In the genomic region with DNA sequence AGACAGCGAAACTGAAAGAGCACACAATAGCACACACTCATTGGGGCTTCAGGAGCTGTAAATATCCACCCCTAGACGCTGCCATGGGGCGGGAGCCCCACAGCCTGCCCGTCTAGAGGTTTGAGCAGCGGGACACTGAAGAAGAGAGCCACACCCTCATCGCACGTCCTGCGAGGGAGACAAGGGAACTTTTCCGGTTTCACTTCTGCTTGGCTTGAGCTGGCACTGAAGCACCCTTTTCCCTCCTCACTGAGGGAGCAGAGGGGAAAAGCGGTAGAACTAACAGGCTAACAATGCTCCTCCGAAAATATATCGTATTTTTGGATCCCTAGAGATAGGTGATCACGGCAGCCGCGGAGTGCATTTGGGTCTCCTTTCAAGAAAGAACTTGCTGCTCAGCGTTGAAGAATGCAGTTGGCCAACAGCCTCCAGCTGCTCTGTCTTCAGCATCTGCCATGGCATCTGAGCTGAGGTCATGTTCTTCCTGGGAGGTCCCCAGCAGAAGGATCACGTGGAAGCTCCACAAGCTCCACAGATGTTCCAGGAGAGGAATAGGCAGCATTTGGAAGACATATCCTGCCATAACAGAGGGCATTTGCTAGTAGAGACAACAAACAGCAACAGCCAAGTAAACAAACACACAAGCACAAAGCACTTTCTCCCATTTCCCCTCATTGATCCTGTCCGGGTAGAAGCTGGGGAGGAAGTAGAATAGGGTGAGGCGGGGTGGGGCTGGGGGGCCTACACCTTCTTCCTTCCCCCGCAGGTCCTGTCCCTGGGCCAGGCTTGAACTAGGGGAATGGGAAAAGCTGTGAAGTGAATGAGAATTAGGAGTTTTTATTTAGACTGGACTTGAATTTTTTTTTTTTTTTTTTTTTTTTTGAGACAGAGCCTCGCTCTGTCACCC, we compare ENCODE assay signal across 8 cellular contexts. TPM values are rescaled to one million over a fixed set of nuclear protein-coding genes. Genes with fewer than 3 reads are reported as not detected.
A peak's percentile ranks its signal among the peaks of the same experiment; 100 is the strongest.
DNase-seq lines count a peak whose midpoint lies in the region; ATAC-seq and TF ChIP-seq lines count a peak whose summit lies in the region.

No MANE protein-coding gene starts in this region.

- H3K27me3 Mint-ChIP-seq in activated B cell treated with CpG ODN at 0.5 μM for 24 hours = peaks cover 3% of the 10 kb centered on the region

- H3K4me3 Mint-ChIP-seq in activated B cell treated with CpG ODN at 0.5 μM for 24 hours = peak overlapping the region; percentile 76

- POLR2A ChIA-PET in activated B cell treated with CpG ODN at 0.5 μM for 24 hours (lab: Charles Lee) = interaction anchor here (0.6 to 0.8 kb wide), 3 partner anchors 18 to 74 kb away, joined by 4 to 6 read pairs (median 5); no protein-coding TSS in a partner anchor

- H3K9me3 Mint-ChIP-seq in activated B cell treated with CpG ODN at 0.5 μM for 24 hours = peaks cover 2% of the 10 kb centered on the region

- H3K4me3 ChIP-seq in foreskin fibroblast (ENCODE audit: low read depth in 1 of 2, low read length in 2 of 2) (peak overlapping the region; percentile 48 to 65), prostate gland (peak overlapping the region; percentile 21 to 29)

- peak overlapping the region; percentile 49 to 61 for H3K27ac ChIP-seq in prostate gland

- ATAC-seq in GM19324 (IDR thresholded peaks at IDR 0.05; ENCODE audit: low FRiP score, unreplicated experiment) (peak; percentile 59), activated B cell treated with CpG ODN at 0.5 μM for 24 hours (ENCODE audit: low read depth) (peak; percentile 83), HG02970 (IDR thresholded peaks at IDR 0.05; ENCODE audit: low FRiP score, unreplicated experiment) (no peak)

- no peaks in the 10 kb centered on the region for H3K4me1 ChIP-seq in prostate gland (replicated peaks)

- CTCF ChIA-PET in activated B cell treated with CpG ODN at 0.5 μM for 24 hours (lab: Charles Lee) = interaction anchor here (1.1 kb wide), 1 partner anchor 558 kb away, joined by 3 read pairs; no protein-coding TSS in a partner anchor

- no peaks in the 10 kb centered on the region for H3K36me3 Mint-ChIP-seq in activated B cell treated with CpG ODN at 0.5 μM for 24 hours (ENCODE audit: low read depth)

- TF ChIP-seq POLR2A in prostate gland (IDR thresholded peaks at IDR 0.05) = no peak

- intact Hi-C loops in activated B cell treated with CpG ODN at 0.5 μM for 24 hours (cut with micrococcal nuclease) = loop anchor here (2.0 kb wide), 1 partner anchor 16 kb away; no protein-coding TSS in a partner anchor
- intact Hi-C loops in prostate gland (cut with DNase I) = no loop called here

- H3K36me3 ChIP-seq in prostate gland = no peaks in the 10 kb centered on the region

- no peaks in the 10 kb centered on the region for H3K9me3 ChIP-seq in prostate gland

- WGBS in prostate gland = 20% methylated on average over 21 of the region's 21 CpGs

- no peaks in the 10 kb centered on the region for H3K27me3 ChIP-seq in prostate gland (replicated peaks; ENCODE audit: insufficient read depth)

- TF ChIP-seq CTCF in activated B cell treated with CpG ODN at 0.5 μM for 24 hours (IDR thresholded peaks at IDR 0.05) (no peak), foreskin fibroblast (IDR thresholded peaks at IDR 0.05; ENCODE audit: low read depth, low read length) (no peak), prostate gland (IDR thresholded peaks at IDR 0.05) (no peak)

- DNase-seq in Ammon's horn (ENCODE audit: low spot score) (peak; percentile 64), LoVo (ENCODE audit: low spot score) (peak; percentile 61), activated B cell treated with CpG ODN at 0.5 μM for 24 hours (peak; percentile 27), foreskin fibroblast (peak; percentile 96 to 98), prostate gland (ENCODE audit: low spot score) (peak; percentile 38)
- no peak for DNase-seq in activated CD8-positive, alpha-beta memory T cell treated with anti-CD3 and anti-CD28 coated beads, Interleukin-2, amount 50 U/mL, for 4 hours

- H3K27ac Mint-ChIP-seq in activated B cell treated with CpG ODN at 0.5 μM for 24 hours = peak overlapping the region; percentile 71

- H3K4me1 Mint-ChIP-seq in activated B cell treated with CpG ODN at 0.5 μM for 24 hours = peaks cover 18% of the 10 kb centered on the region

RNA-seq across cellular contexts. Expression of a gene that starts 44.8 kb away (rescaled TPM):
- total RNA-seq in activated B cell treated with CpG ODN at 0.5 μM for 24 hours (59.7 and 66.4 TPM in 2 replicates), prostate gland (10 to 100 TPM in 1 of 2 donors, 1 to 10 TPM in 1; 7.3 to 20.6 TPM)
